In genomic region chr9:75962186-75963036, GRCh38 we compare ENCODE assay signal across 1 cellular context.
TF ChIP-seq lines count a peak whose summit lies in the region.

No MANE protein-coding gene starts in this region.

TF ChIP-seq in HepG2, 621 proteins besides CTCF, POLR2A, EP300 and RAD21 (continued from another document):
- no peak for TF ChIP-seq MEF2D (CRISPR knock-in tag; IDR thresholded peaks at IDR 0.05)
- TF ChIP-seq HNRNPH1 (optimal IDR thresholded peaks at IDR 0.05; ENCODE audit: low read depth, low read length): no peak
- no peak for TF ChIP-seq KDM5B (CRISPR knock-in tag; IDR thresholded peaks at IDR 0.05; ENCODE audit: borderline replicate concordance)
- TF ChIP-seq ZNF235 (CRISPR knock-in tag; IDR thresholded peaks at IDR 0.05; ENCODE audit: borderline replicate concordance): no peak
- no peak for TF ChIP-seq ZFP37 (CRISPR knock-in tag; IDR thresholded peaks at IDR 0.05; ENCODE audit: borderline replicate concordance)
TF ChIP-seq in HepG2: peak in this region for 0.
